14 cellular contexts compared by ENCODE assay signal in genomic region chr5:137621861-137622823, GRCh38.
DNase-seq lines count a peak whose midpoint lies in the region; ATAC-seq and TF ChIP-seq lines count a peak whose summit lies in the region.
"Had no signal": no experiment of that assay in that cellular context is flagged by ENCODE, and none has a peak within 500 bp of the region (broad histone marks: within the 10 kb centered on the region; RNA-seq: fewer than 3 reads in every experiment).

No MANE protein-coding gene starts in this region.

- H3K9me3 ChIP-seq in osteoblast (ENCODE audit: low read depth, low read length), result no peaks in the 10 kb centered on the region
- H3K9me3 ChIP-seq: HAP-1 had no signal

- TF ChIP-seq CTCF in fibroblast of mammary gland (conservative IDR thresholded peaks at IDR 0.05; ENCODE audit: control insufficient read depth, insufficient read depth, low read depth, low read length), result no peak
- no peak for TF ChIP-seq CTCF in osteoblast (IDR thresholded peaks at IDR 0.05; ENCODE audit: extremely low read depth, low read depth, low read length)

- H4K20me1 ChIP-seq in osteoblast (ENCODE audit: insufficient read depth, low read length), result no peaks in the 10 kb centered on the region

- H3K4me1 ChIP-seq in osteoblast (ENCODE audit: insufficient read depth, low read length), result peaks cover 50% of the 10 kb centered on the region

- H3K79me2 ChIP-seq in osteoblast (ENCODE audit: insufficient read depth, low read length), result no peaks in the 10 kb centered on the region

- H3K27me3 ChIP-seq in osteoblast (ENCODE audit: insufficient read depth, low read length), result no peaks in the 10 kb centered on the region

- H3K4me3 ChIP-seq in fibroblast of mammary gland (ENCODE audit: control insufficient read depth, low read depth, low read length), result no peak overlapping the region
- H3K4me3 ChIP-seq in osteoblast (ENCODE audit: insufficient read depth, low read length), result peak overlapping the region; percentile 10
- H3K4me3 ChIP-seq: HAP-1 had no signal

- no peak overlapping the region for H2AFZ ChIP-seq in osteoblast (ENCODE audit: low read length)

- H3K4me2 ChIP-seq in osteoblast (ENCODE audit: insufficient read depth, low read length), result peak overlapping the region; percentile 39

- no peaks in the 10 kb centered on the region for H3K36me3 ChIP-seq in osteoblast (ENCODE audit: insufficient read depth, low read length)
- H3K36me3 ChIP-seq: HAP-1 had no signal

- no peak for ATAC-seq in GM19467 (IDR thresholded peaks at IDR 0.05; ENCODE audit: unreplicated experiment)
- ATAC-seq: activated T-cell treated with anti-CD3 and anti-CD28 coated beads, Interleukin-2, amount 50 U/mL, for 4 hours had no signal

- peak overlapping the region; percentile 85 for H3K27ac ChIP-seq in osteoblast (ENCODE audit: low read depth, low read length)

- DNase-seq in EL, result peak; percentile 93
- peak; percentile 62 for DNase-seq in T1000 (lab: John Stamatoyannopoulos, UW)
- peak; percentile 51 for DNase-seq in fibroblast of mammary gland (ENCODE audit: low read depth)
- peak; percentile 94 for DNase-seq in osteoblast (ENCODE audit: insufficient read length, low spot score, missing footprints)
- no peak for DNase-seq in NCI-H2029 treated with DMSO at 0.1 percent for 48 hours (lab: John Stamatoyannopoulos, UW)
- no peak for DNase-seq in activated CD4-positive, alpha-beta T cell treated with anti-CD3 and anti-CD28 coated beads for 48 hours
- DNase-seq in DMS114 treated with DMSO at 0.1 percent for 48 hours (lab: John Stamatoyannopoulos, UW; ENCODE audit: unreplicated experiment), result no peak
- DNase-seq: activated T-cell treated with anti-CD3 and anti-CD28 coated beads, Interleukin-2, amount 50 U/mL, for 4 hours; CD4-positive, CD25-positive, alpha-beta regulatory T cell; NCI-H2171 treated with DMSO at 0.1 percent for 48 hours; stimulated activated CD4-positive, alpha-beta T cell treated with anti-CD3 and anti-CD28 coated beads, Interleukin-12 subunit alpha, Interleukin-12 subunit beta, amount 100 ng/mL, for 4 hours; T-helper 2 cell had no signal

Comparison
In these comparisons a context has a peak if more than half of its experiments do, and no peak if none do; other contexts are left out.
1. DNase-seq: peak in EL (single experiment), T1000 (single experiment), fibroblast of mammary gland (single experiment) and osteoblast (single experiment); none in NCI-H2029 treated with DMSO at 0.1 percent for 48 hours (single experiment), activated CD4-positive, alpha-beta T cell treated with anti-CD3 and anti-CD28 coated beads for 48 hours (single experiment) and DMS114 treated with DMSO at 0.1 percent for 48 hours (single experiment).